Comparison of ENCODE assay signal across 9 cellular contexts in genomic region chr12:81120961-81121360, GRCh38. TPM values are rescaled to one million over a fixed set of nuclear protein-coding genes. Genes with fewer than 3 reads are reported as not detected.
"Had no signal": no experiment of that assay in that cellular context is flagged by ENCODE, and none has a peak within 500 bp of the region (broad histone marks: within the 10 kb centered on the region; RNA-seq: fewer than 3 reads in every experiment).

No MANE protein-coding gene starts in this region.

- ATAC-seq: K562 had no signal

- H3K9ac ChIP-seq: GM23248 had no signal

- FAIRE-seq: K562 had no signal

- H3K4me3 ChIP-seq: GM23248, K562 had no signal

- H3K4me3 Mint-ChIP-seq: H9 had no signal

- H3K27ac ChIP-seq: GM23248, HL-60 had no signal

- H2AFZ ChIP-seq: GM23248 had no signal

- H3K4me1 Mint-ChIP-seq: H9 had no signal

- DNase-seq: GM23248, GOT3, H9, HCEC 1CT, IMR-90, KG1 had no signal

- H3K27ac Mint-ChIP-seq: H9 had no signal

RNA-seq across cellular contexts. Expression of gene ACSS3, which starts 43.1 kb away (rescaled TPM):
- total RNA-seq: HT1080 had no signal
- polyA plus RNA-seq: K562 had no signal
